In genomic region chr10:70851597-70852475, GRCh38 we compare ENCODE assay signal across 25 cellular contexts. TPM values are rescaled to one million over a fixed set of nuclear protein-coding genes. Genes with fewer than 3 reads are reported as not detected.
DNase-seq lines count a peak whose midpoint lies in the region; ATAC-seq, FAIRE-seq and TF ChIP-seq lines count a peak whose summit lies in the region.
"Had no signal": no experiment of that assay in that cellular context is flagged by ENCODE, and none has a peak within 500 bp of the region (broad histone marks: within the 10 kb centered on the region; RNA-seq: fewer than 3 reads in every experiment).

No MANE protein-coding gene starts in this region.

- no peaks in the 10 kb centered on the region for H3K27me3 ChIP-seq in colonic mucosa
- no peaks in the 10 kb centered on the region for H3K27me3 ChIP-seq in pancreas
- no peaks in the 10 kb centered on the region for H3K27me3 ChIP-seq in gastroesophageal sphincter
- H3K27me3 ChIP-seq: BLaER1, upper lobe of right lung had no signal

- no peak for TF ChIP-seq EP300 in gastroesophageal sphincter (IDR thresholded peaks at IDR 0.05)

- no peak overlapping the region for H3K4me3 ChIP-seq in colonic mucosa
- H3K4me3 ChIP-seq in pancreas = no peak overlapping the region
- no peak overlapping the region for H3K4me3 ChIP-seq in gastroesophageal sphincter
- H3K4me3 ChIP-seq: BLaER1, HAP-1, skin epidermis, upper lobe of right lung had no signal

- H3K36me3 ChIP-seq in colonic mucosa (no peaks in the 10 kb centered on the region), pancreas (peaks cover 0 to 11% (median 0%) of the 10 kb centered on the region in 3 donors), gastroesophageal sphincter (peaks cover 0 to 67% of the 10 kb centered on the region in 2 donors)

- no peak for TF ChIP-seq CTCF in colonic mucosa (IDR thresholded peaks at IDR 0.05)
- no peak for TF ChIP-seq CTCF in pancreas (IDR thresholded peaks at IDR 0.05)
- no peak for TF ChIP-seq CTCF in gastroesophageal sphincter (IDR thresholded peaks at IDR 0.05)

- no peak for DNase-seq in GM12891 (ENCODE audit: insufficient read length, low spot score)
- DNase-seq in NCI-H2029 treated with DMSO at 0.1 percent for 48 hours (lab: John Stamatoyannopoulos, UW) = peak; percentile 7
- peak; percentile 42 for DNase-seq in colonic mucosa
- DNase-seq in pancreas = peak in 3 of 6 donors; percentile 47 to 61 (median 47)
- no peak for DNase-seq in sciatic nerve (ENCODE audit: low spot score)
- DNase-seq: activated CD4-positive, alpha-beta T cell treated with anti-CD3 and anti-CD28 coated beads for 48 hours; activated naive CD4-positive, alpha-beta T cell; activated T-cell treated with anti-CD3 and anti-CD28 coated beads, Interleukin-2, amount 50 U/mL, for 4 hours; cerebellar nuclear complex; COR-L47; midbrain; MV-4-11; natural killer cell; NCI-H1694; NCI-H2171 treated with DMSO at 0.1 percent for 48 hours; NCI-H526 treated with DMSO at 0.1 percent for 48 hours; stimulated activated CD4-positive, alpha-beta T cell treated with anti-CD3 and anti-CD28 coated beads, Interleukin-1b, Interleukin-23, amount 100 ng/mL, for 48 hours; upper lobe of right lung; WERI-Rb-1 had no signal

- intact Hi-C loops in colonic mucosa (cut with DNase I) (no loop called here), pancreas (cut with DNase I) (no loop called here), sciatic nerve (cut with DNase I) (no loop called here)

- TF ChIP-seq POLR2A in GM12891 (IDR thresholded peaks at IDR 0.05; ENCODE audit: low read depth, low read length) (no peak), gastroesophageal sphincter (IDR thresholded peaks at IDR 0.05) (no peak)

- FAIRE-seq in GM12891 (lab: Jason Lieb, UNC) (no peak), pancreas (lab: Jason Lieb, UNC) (no peak)
- FAIRE-seq: endothelial cell of umbilical vein had no signal

- H3K9me3 ChIP-seq in colonic mucosa = no peaks in the 10 kb centered on the region
- H3K9me3 ChIP-seq in pancreas = no peaks in the 10 kb centered on the region
- H3K9me3 ChIP-seq in gastroesophageal sphincter = no peaks in the 10 kb centered on the region
- H3K9me3 ChIP-seq: BLaER1, HAP-1, upper lobe of right lung had no signal

- peaks cover 6% of the 10 kb centered on the region for H3K4me1 ChIP-seq in colonic mucosa
- peaks cover 19 to 52% (median 32%) of the 10 kb centered on the region in 3 donors for H3K4me1 ChIP-seq in pancreas
- peaks cover 0 to 20% (median 0%) of the 10 kb centered on the region in 3 donors for H3K4me1 ChIP-seq in gastroesophageal sphincter
- H3K4me1 ChIP-seq: BLaER1, HAP-1, upper lobe of right lung had no signal

- WGBS in pancreas, 2 donors = 27 to 35% methylated on average over 5 of the region's 5 CpGs
- 81 to 89% methylated on average over 5 of the region's 5 CpGs for WGBS in gastroesophageal sphincter (ENCODE audit: low coverage in 1 of 2), 2 donors

- ATAC-seq in pancreas (peak; percentile 73 to 78 (median 74)), HG02981 (IDR thresholded peaks at IDR 0.05; ENCODE audit: unreplicated experiment) (no peak), sciatic nerve (no peak), gastroesophageal sphincter (no peak)
- ATAC-seq: activated T-cell treated with anti-CD3 and anti-CD28 coated beads, Interleukin-2, amount 50 U/mL, for 4 hours; natural killer cell; upper lobe of right lung had no signal

- peak overlapping the region; percentile 30 for H3K27ac ChIP-seq in colonic mucosa
- H3K27ac ChIP-seq in pancreas = peak overlapping the region in 3 of 4 donors; percentile 7 to 48 (median 22)
- no peak overlapping the region for H3K27ac ChIP-seq in gastroesophageal sphincter
- H3K27ac ChIP-seq: BLaER1, skin epidermis, upper lobe of right lung, WERI-Rb-1 had no signal

- no peak overlapping the region for H3K9ac ChIP-seq in colonic mucosa (ENCODE audit: low read depth in 2 of 2, low read length in 2 of 2)
- H3K9ac ChIP-seq: BLaER1 had no signal

TF ChIP-seq in GM12891, 5 proteins besides CTCF, POLR2A, EP300 and RAD21:
- no peak for TF ChIP-seq TAF1 (IDR thresholded peaks at IDR 0.05; ENCODE audit: low read depth, low read length)
- TF ChIP-seq POU2F2 (IDR thresholded peaks at IDR 0.05; ENCODE audit: low read depth, low read length) = no peak
- TF ChIP-seq PAX5 (IDR thresholded peaks at IDR 0.05; ENCODE audit: insufficient read depth, low read length, severe bottlenecking) = no peak
- 0 out of 2 replicates have a peak, but pooled peaks have one; percentile 17 for TF ChIP-seq SPI1 (IDR thresholded peaks at IDR 0.05; ENCODE audit: low read depth, low read length)
- TF ChIP-seq POLR2AphosphoS5 (IDR thresholded peaks at IDR 0.05; ENCODE audit: low read depth, low read length) = no peak

RNA-seq across cellular contexts. Expression of gene SGPL1, which starts 36.1 kb away (rescaled TPM):
- 3.4 TPM for polyA plus RNA-seq in GM12891 (2012; ENCODE audit: low read depth, missing spikeins)
- total RNA-seq in colonic mucosa (10 to 100 TPM; 59.8 to 67.6 TPM), pancreas (10 to 100 TPM; 28.8 to 55.8 (median 34.8) TPM), sciatic nerve (44.6 TPM), gastroesophageal sphincter (10 to 100 TPM; 23.0 to 28.1 (median 24.4) TPM)
- polyA plus RNA-seq in pancreas = 10 to 100 TPM; 12.0 to 14.4 TPM

RNA-seq across cellular contexts. Expression of gene PCBD1, which starts 36.5 kb away (rescaled TPM):
- 33.6 TPM for polyA plus RNA-seq in GM12891 (2012; ENCODE audit: low read depth, missing spikeins)
- total RNA-seq in colonic mucosa (100 to 1,000 TPM in 1 of 2 donors, 10 to 100 TPM in 1; 96.4 to 196 TPM), pancreas (10 to 100 TPM; 63.6 to 81.1 (median 76.7) TPM), sciatic nerve (41.1 TPM), gastroesophageal sphincter (100 to 1,000 TPM in 1 of 4 donors, 10 to 100 TPM in 3; 63.4 to 102 (median 74.0) TPM)
- 10 to 100 TPM; 77.1 to 95.9 TPM for polyA plus RNA-seq in pancreas

Comparison
In these comparisons a context has a peak if more than half of its experiments do, and no peak if none do; other contexts are left out.
1. DNase-seq: peak in NCI-H2029 treated with DMSO at 0.1 percent for 48 hours (single experiment) and colonic mucosa (single experiment); none in GM12891 (single experiment) and sciatic nerve (single experiment).
2. H3K27ac ChIP-seq: peak in colonic mucosa (single experiment) and pancreas (3 of 4); none in gastroesophageal sphincter (0 of 4).
3. ATAC-seq: peak in pancreas (4 of 4); none in HG02981 (single experiment), sciatic nerve (single experiment) and gastroesophageal sphincter (single experiment).